Comparison of ENCODE assay signal across 8 cellular contexts in genomic region chr2:42809876-42810125, GRCh38. TPM values are rescaled to one million over a fixed set of nuclear protein-coding genes. Genes with fewer than 3 reads are reported as not detected.
DNase-seq lines count a peak whose midpoint lies in the region; ATAC-seq and TF ChIP-seq lines count a peak whose summit lies in the region.

No MANE protein-coding gene starts in this region.

- H3K4me3 ChIP-seq in GM06990 (replicated peaks; ENCODE audit: low read depth, low read length): peak overlapping the region; percentile 53
- peak overlapping the region; percentile 39 to 67 for H3K4me3 ChIP-seq in cardiac fibroblast (replicated peaks in 1 of 2; ENCODE audit: low read depth in 2 of 2, low read length in 2 of 2)

- no peak for TF ChIP-seq CTCF in GM06990 (IDR thresholded peaks at IDR 0.05; ENCODE audit: insufficient read depth, low read length, poor library complexity, severe bottlenecking)
- TF ChIP-seq CTCF in cardiac fibroblast (IDR thresholded peaks at IDR 0.05; ENCODE audit: low read depth, low read length): no peak
- no peak for TF ChIP-seq CTCF in GM20000 (IDR thresholded peaks at IDR 0.05; ENCODE audit: extremely low read depth, missing control alignments)

- peaks cover 2% of the 10 kb centered on the region for H3K9me3 Mint-ChIP-seq in stimulated activated memory B cell treated with anti-CD40 and anti-IgM and Interleukin-4, amounts not matched to agents 10 μg/mL and 1 μg/mL and 100 μg/mL, for 72 hours

- H3K27me3 ChIP-seq in GM06990 (replicated peaks; ENCODE audit: control insufficient read depth, insufficient read depth, low read length): no peaks in the 10 kb centered on the region

- no peaks in the 10 kb centered on the region for H3K27me3 Mint-ChIP-seq in stimulated activated memory B cell treated with anti-CD40 and anti-IgM and Interleukin-4, amounts not matched to agents 10 μg/mL and 1 μg/mL and 100 μg/mL, for 72 hours

- H3K36me3 Mint-ChIP-seq in stimulated activated memory B cell treated with anti-CD40 and anti-IgM and Interleukin-4, amounts not matched to agents 10 μg/mL and 1 μg/mL and 100 μg/mL, for 72 hours: peaks cover 5% of the 10 kb centered on the region

- peaks cover 17% of the 10 kb centered on the region for H3K4me1 Mint-ChIP-seq in stimulated activated memory B cell treated with anti-CD40 and anti-IgM and Interleukin-4, amounts not matched to agents 10 μg/mL and 1 μg/mL and 100 μg/mL, for 72 hours

- DNase-seq in ACHN (peak; percentile 87), GM06990 (ENCODE audit: extremely low read depth, insufficient read length) (no peak), RPMI8226 (peak; percentile 84), cardiac fibroblast (ENCODE audit: low read depth in 2 of 2) (peak in 1 of 2 donors; percentile 89), left lobe of liver (ENCODE audit: low spot score) (peak; percentile 87), GM20000 (ENCODE audit: low spot score) (no peak)

- no peaks in the 10 kb centered on the region for H3K36me3 ChIP-seq in GM06990 (ENCODE audit: control insufficient read depth, insufficient read depth, low read length)

- H3K27ac Mint-ChIP-seq in stimulated activated memory B cell treated with anti-CD40 and anti-IgM and Interleukin-4, amounts not matched to agents 10 μg/mL and 1 μg/mL and 100 μg/mL, for 72 hours: peak overlapping the region; percentile 97

- H3K4me3 Mint-ChIP-seq in stimulated activated memory B cell treated with anti-CD40 and anti-IgM and Interleukin-4, amounts not matched to agents 10 μg/mL and 1 μg/mL and 100 μg/mL, for 72 hours: peak overlapping the region; percentile 60

- in situ Hi-C loops in ACHN (cut with HindIII; ENCODE audit: low pct_ligation_motif_present, low pct_unique_long_range_greater_than_20kb, low sequenced_read_pairs): no loop called here

- peak; percentile 10 for ATAC-seq in HG03060 (IDR thresholded peaks at IDR 0.05; ENCODE audit: low read depth, unreplicated experiment)
- ATAC-seq in left lobe of liver: peak; percentile 65
- no peak for ATAC-seq in stimulated activated memory B cell treated with anti-CD40 and anti-IgM and Interleukin-4, amounts not matched to agents 10 μg/mL and 1 μg/mL and 100 μg/mL, for 72 hours

RNA-seq across cellular contexts. Expression of gene HAAO, which starts 17.4 kb away (rescaled TPM):
- 188 TPM for total RNA-seq in left lobe of liver

RNA-seq across cellular contexts. Expression of gene OXER1, which starts 45.9 kb away (rescaled TPM):
- 29.7 TPM for total RNA-seq in left lobe of liver

Comparison
In these comparisons a context has a peak if more than half of its experiments do, and no peak if none do; other contexts are left out.
1. DNase-seq: peak in ACHN (single experiment), RPMI8226 (single experiment) and left lobe of liver (single experiment); none in GM06990 (single experiment) and GM20000 (single experiment).